In the genomic region with DNA sequence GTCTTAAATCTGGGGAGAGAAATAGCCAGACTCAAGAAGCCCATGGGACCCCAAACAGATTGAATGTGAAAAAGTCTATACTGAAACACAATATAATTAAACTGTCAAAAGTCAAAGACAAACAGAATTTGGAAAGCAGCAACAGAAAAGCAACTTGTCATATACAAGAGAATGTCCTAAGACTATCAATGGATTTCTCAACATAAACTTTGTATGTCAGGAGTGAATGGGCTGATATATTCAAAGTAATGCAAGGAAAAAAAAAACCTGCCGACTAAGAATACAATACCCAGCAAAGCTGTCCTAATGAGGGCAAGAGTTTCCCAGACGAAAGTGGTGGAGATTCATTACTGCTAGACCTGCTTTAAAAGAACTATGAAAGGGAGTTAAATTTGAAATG, we compare ENCODE assay signal across 1 cellular context.
TF ChIP-seq lines count a peak whose summit lies in the region.

No MANE protein-coding gene starts in this region.

TF ChIP-seq in HEK293, 187 proteins besides CTCF, POLR2A, EP300 and RAD21 (continued from another document):
- TF ChIP-seq ZBTB44 (tag by site-specific recombination; IDR thresholded peaks at IDR 0.05) (no peak), ZNF677 (tag by site-specific recombination; IDR thresholded peaks at IDR 0.05) (no peak), ZNF248 (tag by site-specific recombination; IDR thresholded peaks at IDR 0.05) (no peak), ZNF791 (tag by site-specific recombination; IDR thresholded peaks at IDR 0.05) (peak; percentile 94)
- TF ChIP-seq, protein P1, sequence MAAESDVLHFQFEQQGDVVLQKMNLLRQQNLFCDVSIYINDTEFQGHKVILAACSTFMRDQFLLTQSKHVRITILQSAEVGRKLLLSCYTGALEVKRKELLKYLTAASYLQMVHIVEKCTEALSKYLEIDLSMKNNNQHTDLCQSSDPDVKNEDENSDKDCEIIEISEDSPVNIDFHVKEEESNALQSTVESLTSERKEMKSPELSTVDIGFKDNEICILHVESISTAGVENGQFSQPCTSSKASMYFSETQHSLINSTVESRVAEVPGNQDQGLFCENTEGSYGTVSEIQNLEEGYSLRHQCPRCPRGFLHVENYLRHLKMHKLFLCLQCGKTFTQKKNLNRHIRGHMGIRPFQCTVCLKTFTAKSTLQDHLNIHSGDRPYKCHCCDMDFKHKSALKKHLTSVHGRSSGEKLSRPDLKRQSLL (tag by site-specific recombination; IDR thresholded peaks at IDR 0.05) = no peak
